In genomic region chr1:51955797-51956527, GRCh38 we compare ENCODE assay signal across 2 cellular contexts.
TF ChIP-seq lines count a peak whose summit lies in the region.

No MANE protein-coding gene starts in this region.

TF ChIP-seq in GM23338, 12 proteins besides CTCF, POLR2A, EP300 and RAD21 (continued from another document):
- TF ChIP-seq ZNF462 (CRISPR knock-in tag; IDR thresholded peaks at IDR 0.05) = no peak
- no peak for TF ChIP-seq ZNF114 (CRISPR knock-in tag; IDR thresholded peaks at IDR 0.05)
- TF ChIP-seq ETS1 (IDR thresholded peaks at IDR 0.05) = no peak
- no peak for TF ChIP-seq NANOG (IDR thresholded peaks at IDR 0.05; ENCODE audit: borderline replicate concordance)
- TF ChIP-seq POLR2AphosphoS5 (IDR thresholded peaks at IDR 0.05; ENCODE audit: low read depth) = no peak

TF ChIP-seq in GM12878, 131 proteins besides CTCF, POLR2A, EP300 and RAD21 (continued from another document):
- peak; percentile 21; the same call in 1 of the 2 replicates for TF ChIP-seq DPF2 (IDR thresholded peaks at IDR 0.05)
- TF ChIP-seq TCF12 (IDR thresholded peaks at IDR 0.05; ENCODE audit: low read depth, low read length) = peak; percentile 78
- no peak for TF ChIP-seq BRCA1 (IDR thresholded peaks at IDR 0.05; ENCODE audit: low read depth, low read length)
- TF ChIP-seq YY1 (IDR thresholded peaks at IDR 0.05; ENCODE audit: low read depth, low read length) = 0 out of 2 replicates have a peak, but pooled peaks have one; percentile 13
- no peak for TF ChIP-seq WRNIP1 (IDR thresholded peaks at IDR 0.05; ENCODE audit: borderline replicate concordance, low read depth, low read length)
- no peak for TF ChIP-seq LARP7 (IDR thresholded peaks at IDR 0.05)
- TF ChIP-seq IKZF1 (conservative IDR thresholded peaks at IDR 0.05) = peak; percentile 64
- TF ChIP-seq, protein P1, sequence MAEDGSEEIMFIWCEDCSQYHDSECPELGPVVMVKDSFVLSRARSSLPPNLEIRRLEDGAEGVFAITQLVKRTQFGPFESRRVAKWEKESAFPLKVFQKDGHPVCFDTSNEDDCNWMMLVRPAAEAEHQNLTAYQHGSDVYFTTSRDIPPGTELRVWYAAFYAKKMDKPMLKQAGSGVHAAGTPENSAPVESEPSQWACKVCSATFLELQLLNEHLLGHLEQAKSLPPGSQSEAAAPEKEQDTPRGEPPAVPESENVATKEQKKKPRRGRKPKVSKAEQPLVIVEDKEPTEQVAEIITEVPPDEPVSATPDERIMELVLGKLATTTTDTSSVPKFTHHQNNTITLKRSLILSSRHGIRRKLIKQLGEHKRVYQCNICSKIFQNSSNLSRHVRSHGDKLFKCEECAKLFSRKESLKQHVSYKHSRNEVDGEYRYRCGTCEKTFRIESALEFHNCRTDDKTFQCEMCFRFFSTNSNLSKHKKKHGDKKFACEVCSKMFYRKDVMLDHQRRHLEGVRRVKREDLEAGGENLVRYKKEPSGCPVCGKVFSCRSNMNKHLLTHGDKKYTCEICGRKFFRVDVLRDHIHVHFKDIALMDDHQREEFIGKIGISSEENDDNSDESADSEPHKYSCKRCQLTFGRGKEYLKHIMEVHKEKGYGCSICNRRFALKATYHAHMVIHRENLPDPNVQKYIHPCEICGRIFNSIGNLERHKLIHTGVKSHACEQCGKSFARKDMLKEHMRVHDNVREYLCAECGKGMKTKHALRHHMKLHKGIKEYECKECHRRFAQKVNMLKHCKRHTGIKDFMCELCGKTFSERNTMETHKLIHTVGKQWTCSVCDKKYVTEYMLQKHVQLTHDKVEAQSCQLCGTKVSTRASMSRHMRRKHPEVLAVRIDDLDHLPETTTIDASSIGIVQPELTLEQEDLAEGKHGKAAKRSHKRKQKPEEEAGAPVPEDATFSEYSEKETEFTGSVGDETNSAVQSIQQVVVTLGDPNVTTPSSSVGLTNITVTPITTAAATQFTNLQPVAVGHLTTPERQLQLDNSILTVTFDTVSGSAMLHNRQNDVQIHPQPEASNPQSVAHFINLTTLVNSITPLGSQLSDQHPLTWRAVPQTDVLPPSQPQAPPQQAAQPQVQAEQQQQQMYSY (CRISPR knock-in tag; IDR thresholded peaks at IDR 0.05) = no peak
- TF ChIP-seq CBX5 (IDR thresholded peaks at IDR 0.05; ENCODE audit: low read depth) = no peak
- peak; percentile 93; the same call in 2 of the 3 replicates for TF ChIP-seq POU2F2 (IDR thresholded peaks at IDR 0.05; ENCODE audit: borderline replicate concordance, low read depth, low read length)
- no peak for TF ChIP-seq RBBP5 (conservative IDR thresholded peaks at IDR 0.05)
- TF ChIP-seq, protein P2, sequence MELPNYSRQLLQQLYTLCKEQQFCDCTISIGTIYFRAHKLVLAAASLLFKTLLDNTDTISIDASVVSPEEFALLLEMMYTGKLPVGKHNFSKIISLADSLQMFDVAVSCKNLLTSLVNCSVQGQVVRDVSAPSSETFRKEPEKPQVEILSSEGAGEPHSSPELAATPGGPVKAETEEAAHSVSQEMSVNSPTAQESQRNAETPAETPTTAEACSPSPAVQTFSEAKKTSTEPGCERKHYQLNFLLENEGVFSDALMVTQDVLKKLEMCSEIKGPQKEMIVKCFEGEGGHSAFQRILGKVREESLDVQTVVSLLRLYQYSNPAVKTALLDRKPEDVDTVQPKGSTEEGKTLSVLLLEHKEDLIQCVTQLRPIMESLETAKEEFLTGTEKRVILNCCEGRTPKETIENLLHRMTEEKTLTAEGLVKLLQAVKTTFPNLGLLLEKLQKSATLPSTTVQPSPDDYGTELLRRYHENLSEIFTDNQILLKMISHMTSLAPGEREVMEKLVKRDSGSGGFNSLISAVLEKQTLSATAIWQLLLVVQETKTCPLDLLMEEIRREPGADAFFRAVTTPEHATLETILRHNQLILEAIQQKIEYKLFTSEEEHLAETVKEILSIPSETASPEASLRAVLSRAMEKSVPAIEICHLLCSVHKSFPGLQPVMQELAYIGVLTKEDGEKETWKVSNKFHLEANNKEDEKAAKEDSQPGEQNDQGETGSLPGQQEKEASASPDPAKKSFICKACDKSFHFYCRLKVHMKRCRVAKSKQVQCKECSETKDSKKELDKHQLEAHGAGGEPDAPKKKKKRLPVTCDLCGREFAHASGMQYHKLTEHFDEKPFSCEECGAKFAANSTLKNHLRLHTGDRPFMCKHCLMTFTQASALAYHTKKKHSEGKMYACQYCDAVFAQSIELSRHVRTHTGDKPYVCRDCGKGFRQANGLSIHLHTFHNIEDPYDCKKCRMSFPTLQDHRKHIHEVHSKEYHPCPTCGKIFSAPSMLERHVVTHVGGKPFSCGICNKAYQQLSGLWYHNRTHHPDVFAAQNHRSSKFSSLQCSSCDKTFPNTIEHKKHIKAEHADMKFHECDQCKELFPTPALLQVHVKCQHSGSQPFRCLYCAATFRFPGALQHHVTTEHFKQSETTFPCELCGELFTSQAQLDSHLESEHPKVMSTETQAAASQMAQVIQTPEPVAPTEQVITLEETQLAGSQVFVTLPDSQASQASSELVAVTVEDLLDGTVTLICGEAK (IDR thresholded peaks at IDR 0.05; ENCODE audit: borderline replicate concordance) = no peak
